ENCODE assay signal across 13 cellular contexts in genomic region chr12:77122236-77122635, GRCh38. TPM values are rescaled to one million over a fixed set of nuclear protein-coding genes. Genes with fewer than 3 reads are reported as not detected.
A peak's percentile ranks its signal among the peaks of the same experiment; 100 is the strongest.
DNase-seq lines count a peak whose midpoint lies in the region; ATAC-seq, FAIRE-seq and TF ChIP-seq lines count a peak whose summit lies in the region.
"Had no signal": no experiment of that assay in that cellular context is flagged by ENCODE, and none has a peak within 500 bp of the region (broad histone marks: within the 10 kb centered on the region; RNA-seq: fewer than 3 reads in every experiment).

No MANE protein-coding gene starts in this region.

- peak overlapping the region; percentile 93 for H3K27ac ChIP-seq in epithelial cell of prostate
- no peak overlapping the region for H3K27ac ChIP-seq in spleen
- H3K27ac ChIP-seq: uterus had no signal

- no peaks in the 10 kb centered on the region for H3K9me3 ChIP-seq in spleen
- H3K9me3 ChIP-seq: uterus had no signal

- peaks cover 13% of the 10 kb centered on the region for H3K4me1 Mint-ChIP-seq in osteocyte (ENCODE audit: unreplicated experiment)

- no peak for TF ChIP-seq POLR2A in spleen (IDR thresholded peaks at IDR 0.05)

- H3K27ac Mint-ChIP-seq in osteocyte (ENCODE audit: unreplicated experiment), result peak overlapping the region; percentile 53

- H3K27me3 Mint-ChIP-seq in osteocyte (ENCODE audit: unreplicated experiment), result peaks cover 2% of the 10 kb centered on the region

- H3K4me1 ChIP-seq in spleen, result no peaks in the 10 kb centered on the region
- H3K4me1 ChIP-seq: uterus had no signal

- H3K4me3 Mint-ChIP-seq in osteocyte (ENCODE audit: unreplicated experiment), result no peak overlapping the region

- WGBS in spleen, 5 donors, result 69 to 87% (median 83%) methylated on average over 4 of the region's 4 CpGs

- no peak for ATAC-seq in HG03457 (IDR thresholded peaks at IDR 0.05; ENCODE audit: unreplicated experiment)
- ATAC-seq in HG03469 (IDR thresholded peaks at IDR 0.05; ENCODE audit: unreplicated experiment), result no peak
- no peak for ATAC-seq in GM18511 (IDR thresholded peaks at IDR 0.05; ENCODE audit: unreplicated experiment)

- no peaks in the 10 kb centered on the region for H3K27me3 ChIP-seq in spleen (replicated peaks in 1 of 7)
- H3K27me3 ChIP-seq: uterus had no signal

- DNase-seq in ELR (ENCODE audit: low read depth) (peak; percentile 97), RCC 7860 (ENCODE audit: low spot score) (peak; percentile 91), epithelial cell of prostate (ENCODE audit: low read depth, low spot score) (peak; percentile 78), osteocyte (ENCODE audit: extremely low spot score, unreplicated experiment) (no peak), spleen (no peak)
- DNase-seq: activated CD4-positive, CD25-positive, alpha-beta regulatory T cell; activated gamma-delta T cell; kidney; NCI-H1105; uterus had no signal

- H3K4me3 ChIP-seq in spleen, result no peak overlapping the region
- H3K4me3 ChIP-seq: uterus had no signal

- H3K36me3 ChIP-seq in spleen, result no peaks in the 10 kb centered on the region
- H3K36me3 ChIP-seq: uterus had no signal

- H3K36me3 Mint-ChIP-seq in osteocyte (ENCODE audit: unreplicated experiment), result no peaks in the 10 kb centered on the region

- TF ChIP-seq CTCF in osteocyte (IDR thresholded peaks at IDR 0.05) (no peak), spleen (IDR thresholded peaks at IDR 0.05 in 8 of 11, conservative IDR thresholded peaks at IDR 0.05 in 3 of 11) (no peak)

- FAIRE-seq in RCC 7860 (lab: Jason Lieb, UNC), result peak; percentile 98
- FAIRE-seq: kidney had no signal

- H3K9me3 Mint-ChIP-seq in osteocyte (ENCODE audit: unreplicated experiment), result peaks cover 9% of the 10 kb centered on the region

- intact Hi-C loops in spleen (cut with DNase I; ENCODE audit: low total_unique reads), result no loop called here

RNA-seq across cellular contexts. Expression of gene E2F7, which starts 56.9 kb away (rescaled TPM):
- total RNA-seq in osteocyte (2.6 and 3.0 TPM in 2 replicates), spleen (1 to 10 TPM in 5 of 7 donors, under 1 TPM in 2; 0.19 to 2.2 (median 1.1) TPM)
- under 1 TPM; 0.09 to 0.32 (median 0.19) TPM for polyA plus RNA-seq in spleen

Comparison
In these comparisons a context has a peak if more than half of its experiments do, and no peak if none do; other contexts are left out.
1. DNase-seq: peak in ELR (single experiment), RCC 7860 (single experiment) and epithelial cell of prostate (single experiment); none in osteocyte (single experiment) and spleen (single experiment).